32 cellular contexts compared by ENCODE assay signal in the genomic region with DNA sequence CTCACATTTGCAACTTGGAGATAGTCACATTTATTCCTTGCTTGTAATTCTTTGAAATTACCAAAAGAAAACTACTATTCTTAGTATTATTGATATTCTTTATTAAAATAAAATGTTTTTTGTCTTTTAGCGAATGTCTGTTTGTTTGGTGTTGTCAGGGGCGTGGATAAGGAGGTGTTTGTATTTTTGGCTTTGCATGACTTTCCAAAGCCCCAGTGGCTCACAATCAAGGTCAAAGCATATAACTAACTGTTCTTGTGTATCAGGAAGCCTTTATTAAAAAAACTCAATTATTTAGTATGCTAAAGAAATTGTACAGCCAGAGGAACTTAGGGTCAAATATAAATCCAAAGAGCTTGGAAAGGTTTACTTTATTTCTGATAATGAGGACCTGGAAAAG. TPM values are rescaled to one million over a fixed set of nuclear protein-coding genes. Genes with fewer than 3 reads are reported as not detected.
"Had no signal": no experiment of that assay in that cellular context is flagged by ENCODE, and none has a peak within 500 bp of the region (broad histone marks: within the 10 kb centered on the region; RNA-seq: fewer than 3 reads in every experiment).

No MANE protein-coding gene starts in this region.

- H3K27me3 Mint-ChIP-seq: stimulated activated memory B cell treated with anti-CD40 and anti-IgM and Interleukin-4, amounts not matched to agents 10 μg/mL and 1 μg/mL and 100 μg/mL, for 72 hours; type B pancreatic cell had no signal

- H3K27ac Mint-ChIP-seq: stimulated activated effector memory CD8-positive, alpha-beta T cell treated with anti-CD3 and anti-CD28 coated beads, Interleukin-12 subunit alpha, Interleukin-12 subunit beta, amount 100 ng/mL, for 72 hours; stimulated activated memory B cell treated with anti-CD40 and anti-IgM and Interleukin-4, amounts not matched to agents 10 μg/mL and 1 μg/mL and 100 μg/mL, for 72 hours; stimulated activated naive B cell treated with anti-CD40 and anti-IgM and Interleukin-4, amounts not matched to agents 10 μg/mL and 1 μg/mL and 100 μg/mL, for 72 hours; stimulated activated naive CD8-positive, alpha-beta T cell treated with anti-CD3 and anti-CD28 coated beads, Interleukin-15, amount 100 ng/mL, for 72 hours; stimulated activated naive CD8-positive, alpha-beta T cell treated with anti-CD3 and anti-CD28 coated beads, Interleukin-15, Interleukin-2, amounts not matched to agents 100 ng/mL and 50 ng/mL, for 24 hours; type B pancreatic cell had no signal

- H3K4me1 ChIP-seq: stomach, suprapubic skin, thyroid gland, transverse colon, upper lobe of right lung, uterus, vagina had no signal

- H3K36me3 Mint-ChIP-seq: stimulated activated memory B cell treated with anti-CD40 and anti-IgM and Interleukin-4, amounts not matched to agents 10 μg/mL and 1 μg/mL and 100 μg/mL, for 72 hours; stimulated activated naive B cell treated with anti-CD40 and anti-IgM and Interleukin-4, amounts not matched to agents 10 μg/mL and 1 μg/mL and 100 μg/mL, for 72 hours; type B pancreatic cell had no signal

- H3K9me3 Mint-ChIP-seq: stimulated activated effector memory CD8-positive, alpha-beta T cell treated with anti-CD3 and anti-CD28 coated beads, Interleukin-12 subunit alpha, Interleukin-12 subunit beta, amount 100 ng/mL, for 72 hours; stimulated activated memory B cell treated with anti-CD40 and anti-IgM and Interleukin-4, amounts not matched to agents 10 μg/mL and 1 μg/mL and 100 μg/mL, for 72 hours; stimulated activated naive B cell treated with anti-CD40 and anti-IgM and Interleukin-4, amounts not matched to agents 10 μg/mL and 1 μg/mL and 100 μg/mL, for 72 hours; stimulated activated naive CD8-positive, alpha-beta T cell treated with anti-CD3 and anti-CD28 coated beads, Interleukin-15, amount 100 ng/mL, for 72 hours; stimulated activated naive CD8-positive, alpha-beta T cell treated with anti-CD3 and anti-CD28 coated beads, Interleukin-15, Interleukin-2, amounts not matched to agents 100 ng/mL and 50 ng/mL, for 24 hours; type B pancreatic cell had no signal

- H3K4me1 Mint-ChIP-seq: stimulated activated naive B cell treated with anti-CD40 and anti-IgM and Interleukin-4, amounts not matched to agents 10 μg/mL and 1 μg/mL and 100 μg/mL, for 72 hours; stimulated activated naive CD8-positive, alpha-beta T cell treated with anti-CD3 and anti-CD28 coated beads, Interleukin-15, amount 100 ng/mL, for 72 hours had no signal

- H3K36me3 ChIP-seq: stomach, suprapubic skin, thoracic aorta, thyroid gland, tibial artery, tibial nerve, transverse colon, upper lobe of left lung, upper lobe of right lung, uterus, vagina had no signal

- H3K27ac ChIP-seq: stomach, suprapubic skin, thoracic aorta, thyroid gland, tibial artery, tibial nerve, transverse colon, upper lobe of left lung, upper lobe of right lung, uterus, vagina had no signal

- H3K4me3 Mint-ChIP-seq: stimulated activated effector memory CD8-positive, alpha-beta T cell treated with anti-CD3 and anti-CD28 coated beads, Interleukin-12 subunit alpha, Interleukin-12 subunit beta, amount 100 ng/mL, for 72 hours; stimulated activated memory B cell treated with anti-CD40 and anti-IgM and Interleukin-4, amounts not matched to agents 10 μg/mL and 1 μg/mL and 100 μg/mL, for 72 hours; stimulated activated naive B cell treated with anti-CD40 and anti-IgM and Interleukin-4, amounts not matched to agents 10 μg/mL and 1 μg/mL and 100 μg/mL, for 72 hours; stimulated activated naive CD8-positive, alpha-beta T cell treated with anti-CD3 and anti-CD28 coated beads, Interleukin-15, amount 100 ng/mL, for 72 hours; stimulated activated naive CD8-positive, alpha-beta T cell treated with anti-CD3 and anti-CD28 coated beads, Interleukin-15, Interleukin-2, amounts not matched to agents 100 ng/mL and 50 ng/mL, for 24 hours; type B pancreatic cell had no signal

- H3K27me3 ChIP-seq: testis, thyroid gland, tibial nerve, transverse colon, upper lobe of left lung, upper lobe of right lung, uterus, vagina had no signal

- H3K4me3 ChIP-seq: stomach, suprapubic skin, testis, thoracic aorta, thyroid gland, tibial artery, tibial nerve, transverse colon, upper lobe of left lung, upper lobe of right lung, uterus, vagina had no signal

- ATAC-seq: stimulated activated effector memory CD8-positive, alpha-beta T cell treated with anti-CD3 and anti-CD28 coated beads, Interleukin-12 subunit alpha, Interleukin-12 subunit beta, amount 100 ng/mL, for 72 hours; stimulated activated memory B cell treated with anti-CD40 and anti-IgM and Interleukin-4, amounts not matched to agents 10 μg/mL and 1 μg/mL and 100 μg/mL, for 72 hours; stimulated activated naive B cell treated with anti-CD40 and anti-IgM and Interleukin-4, amounts not matched to agents 10 μg/mL and 1 μg/mL and 100 μg/mL, for 72 hours; stimulated activated naive CD8-positive, alpha-beta T cell treated with anti-CD3 and anti-CD28 coated beads, Interleukin-15, amount 100 ng/mL, for 72 hours; stimulated activated naive CD8-positive, alpha-beta T cell treated with anti-CD3 and anti-CD28 coated beads, Interleukin-15, Interleukin-2, amounts not matched to agents 100 U/mL and 50 U/mL, for 24 hours; upper lobe of right lung had no signal

- H3K9me3 ChIP-seq: stomach, suprapubic skin, testis, thoracic aorta, thyroid gland, tibial artery, tibial nerve, transverse colon, upper lobe of left lung, upper lobe of right lung, uterus, vagina had no signal

- DNase-seq: stimulated activated CD4-positive, alpha-beta T cell treated with anti-CD3 and anti-CD28 coated beads, Interleukin-2, amount 100 ng/mL, for 48 hours; stimulated activated CD4-positive, alpha-beta T cell treated with anti-CD3 and anti-CD28 coated beads, Interleukin-4, amount 100 ng/mL, for 1 hour; stimulated activated CD4-positive, alpha-beta T cell treated with anti-CD3 and anti-CD28 coated beads, Interleukin-4, amount 100 ng/mL, for 24 hours; stimulated activated CD4-positive, alpha-beta T cell treated with anti-CD3 and anti-CD28 coated beads, Interleukin-4, amount 100 ng/mL, for 4 hours; stimulated activated CD8-positive, alpha-beta memory T cell treated with anti-CD3 and anti-CD28 coated beads, Interleukin-4, amount 100 ng/mL, for 48 hours; stimulated activated naive B cell treated with anti-CD40 and anti-IgM and Interleukin-4, amounts not matched to agents 10 μg/mL and 1 μg/mL and 100 μg/mL, for 72 hours; stimulated activated naive CD4-positive, alpha-beta T cell; stimulated activated naive CD4-positive, alpha-beta T cell treated with Interleukin-2 at 50 U/mL for 16 hours; stimulated activated naive CD8-positive, alpha-beta T cell treated with anti-CD3 and anti-CD28 coated beads, Interleukin-15, amount 100 ng/mL, for 72 hours; stimulated activated naive CD8-positive, alpha-beta T cell treated with anti-CD3 and anti-CD28 coated beads, Interleukin-15, Interleukin-2, amounts not matched to agents 100 U/mL and 50 U/mL, for 24 hours; stomach; substantia nigra; thyroid gland; tibial artery; transverse colon; trophoblast cell; upper lobe of left lung; upper lobe of right lung; uterus had no signal

RNA-seq across cellular contexts. Expression of gene GPHB5, which starts 17.9 kb away (rescaled TPM):
- total RNA-seq: stomach, subcutaneous adipose tissue, suprapubic skin, temporal lobe, testis, thoracic aorta, thyroid gland, tibial nerve, transverse colon, upper lobe of left lung, upper lobe of right lung, ureter, urinary bladder, uterus, vagina had no signal
- polyA plus RNA-seq: stomach, urinary bladder had no signal
